In the genomic region with DNA sequence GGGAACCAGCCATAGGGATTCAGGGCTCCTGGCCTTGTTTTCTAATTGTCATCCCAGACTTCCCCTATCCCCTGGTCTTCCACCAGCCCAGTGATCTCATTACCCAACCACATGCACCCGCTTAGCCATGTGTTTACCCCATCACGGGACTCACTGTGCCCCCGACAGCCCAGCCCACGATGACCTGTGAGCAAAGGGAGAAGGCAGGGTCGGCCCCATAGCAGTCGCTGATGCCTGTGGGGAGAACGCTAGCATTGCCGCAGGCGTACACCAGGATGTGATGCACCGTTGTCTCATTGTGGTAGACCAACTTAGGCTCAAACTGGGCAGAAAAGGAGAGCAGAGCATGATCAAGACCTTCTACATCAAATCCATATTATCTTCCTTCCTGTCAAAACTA, we compare ENCODE assay signal across 34 cellular contexts. TPM values are rescaled to one million over a fixed set of nuclear protein-coding genes. Genes with fewer than 3 reads are reported as not detected.
"Had no signal": no experiment of that assay in that cellular context is flagged by ENCODE, and none has a peak within 500 bp of the region (broad histone marks: within the 10 kb centered on the region; RNA-seq: fewer than 3 reads in every experiment).

No MANE protein-coding gene starts in this region.

- ATAC-seq: activated CD4-positive, alpha-beta T cell treated with anti-CD3 and anti-CD28 coated beads for 36 hours; activated CD4-positive, CD25-positive, alpha-beta regulatory T cell treated with anti-CD3 and anti-CD28 coated beads, Interleukin-2, amount 50 U/mL, for 24 hours; activated CD8-positive, alpha-beta memory T cell treated with anti-CD3 and anti-CD28 coated beads, Interleukin-2, amount 10 ng/mL, durations not matched to agents 7 days and 5 days; activated CD8-positive, alpha-beta T cell treated with anti-CD3 and anti-CD28 coated beads, Interleukin-2, amount 10 ng/mL, durations not matched to agents 7 days and 5 days; activated naive CD8-positive, alpha-beta T cell treated with anti-CD3 and anti-CD28 coated beads, Interleukin-2, amount 50 U/mL, for 24 hours; WTC11 had no signal

- H3K4me1 ChIP-seq: ascending aorta had no signal

- DNase-seq: activated CD4-positive, alpha-beta memory T cell treated with anti-CD3 and anti-CD28 coated beads, Interleukin-2, amount 10 ng/mL, durations not matched to agents 7 days and 5 days; activated CD4-positive, alpha-beta T cell treated with anti-CD3 and anti-CD28 coated beads for 1 hour; activated CD4-positive, alpha-beta T cell treated with anti-CD3 and anti-CD28 coated beads for 36 hours; activated CD4-positive, alpha-beta T cell treated with anti-CD3 and anti-CD28 coated beads for 48 hours; activated CD4-positive, alpha-beta T cell treated with anti-CD3 and anti-CD28 coated beads, Interleukin-2, amount 10 ng/mL, durations not matched to agents 7 days and 5 days; activated CD4-positive, alpha-beta T cell treated with anti-CD3 and anti-CD28 coated beads, Interleukin-2, amount 50 U/mL, for 48 hours; activated CD4-positive, CD25-positive, alpha-beta regulatory T cell; activated CD8-positive, alpha-beta memory T cell treated with anti-CD3 and anti-CD28 coated beads for 24 hours; activated CD8-positive, alpha-beta memory T cell treated with anti-CD3 and anti-CD28 coated beads, Interleukin-2, amount 10 ng/mL, durations not matched to agents 7 days and 5 days; activated CD8-positive, alpha-beta memory T cell treated with anti-CD3 and anti-CD28 coated beads, Interleukin-2, amount 50 U/mL, for 48 hours; activated CD8-positive, alpha-beta T cell treated with anti-CD3 and anti-CD28 coated beads, Interleukin-2, amount 10 ng/mL, durations not matched to agents 7 days and 5 days; activated effector memory CD4-positive, alpha-beta T cell treated with Interleukin-2 at 50 U/mL for 16 hours; activated gamma-delta T cell; activated naive CD4-positive, alpha-beta T cell treated with anti-CD3 and anti-CD28 coated beads, Interleukin-2, amount 10 ng/mL, durations not matched to agents 7 days and 5 days; activated naive CD4-positive, alpha-beta T cell treated with Interleukin-2 at 50 U/mL for 16 hours; activated naive CD8-positive, alpha-beta T cell treated with anti-CD3 and anti-CD28 coated beads, Interleukin-2, amount 10 ng/mL, durations not matched to agents 7 days and 5 days; activated naive CD8-positive, alpha-beta T cell treated with anti-CD3 and anti-CD28 coated beads, Interleukin-2, amount 50 U/mL, for 24 hours; activated T-cell treated with anti-CD3 and anti-CD28 coated beads, Interleukin-2, amount 50 U/mL, for 24 hours; activated T-cell treated with anti-CD3 and anti-CD28 coated beads, Interleukin-2, amount 50 U/mL, for 48 hours; amygdala; anterior cingulate cortex; caudate nucleus; cerebellar nuclear complex; T-helper 1 cell; T-helper 2 cell; T-helper 9 cell; WERI-Rb-1 had no signal

- H3K27me3 ChIP-seq: ascending aorta, cardiac muscle cell had no signal

- H3K9me3 ChIP-seq: ascending aorta had no signal

- H3K4me3 ChIP-seq: ascending aorta, cardiac muscle cell had no signal

- H3K36me3 ChIP-seq: ascending aorta, cardiac muscle cell, WERI-Rb-1 had no signal

- H3K27ac ChIP-seq: ascending aorta, cardiac muscle cell, WERI-Rb-1 had no signal

RNA-seq across cellular contexts. Expression of gene PRSS58, which starts 14.0 kb away (rescaled TPM):
- total RNA-seq: activated CD4-positive, alpha-beta memory T cell treated with anti-CD3 and anti-CD28 coated beads, Interleukin-2, amount 10 ng/mL, durations not matched to agents 7 days and 5 days; activated CD4-positive, alpha-beta T cell treated with anti-CD3 and anti-CD28 coated beads for 36 hours; activated CD4-positive, alpha-beta T cell treated with anti-CD3 and anti-CD28 coated beads, Interleukin-2, amount 10 ng/mL, durations not matched to agents 7 days and 5 days; activated CD8-positive, alpha-beta memory T cell treated with anti-CD3 and anti-CD28 coated beads, Interleukin-2, amount 10 ng/mL, durations not matched to agents 7 days and 5 days; activated CD8-positive, alpha-beta T cell treated with anti-CD3 and anti-CD28 coated beads, Interleukin-2, amount 10 ng/mL, durations not matched to agents 7 days and 5 days; activated naive CD8-positive, alpha-beta T cell treated with anti-CD3 and anti-CD28 coated beads, Interleukin-2, amount 10 ng/mL, durations not matched to agents 7 days and 5 days; activated T-helper 2 cell treated with anti-CD3 and anti-CD28 coated beads, Interferon-gamma antibody, Interleukin-2, Interleukin-4, amounts not matched to agents 10 μg/mL and 5 μg/mL and 100 μg/mL, durations not matched to agents 14 hours and 24 hours and 36 hours; ascending aorta; bronchial epithelial cell; cardiac muscle cell; WTC11 had no signal
- polyA plus RNA-seq: adipose tissue, cardiac muscle cell had no signal
